ENCODE assay signal across 13 cellular contexts in the genomic region with DNA sequence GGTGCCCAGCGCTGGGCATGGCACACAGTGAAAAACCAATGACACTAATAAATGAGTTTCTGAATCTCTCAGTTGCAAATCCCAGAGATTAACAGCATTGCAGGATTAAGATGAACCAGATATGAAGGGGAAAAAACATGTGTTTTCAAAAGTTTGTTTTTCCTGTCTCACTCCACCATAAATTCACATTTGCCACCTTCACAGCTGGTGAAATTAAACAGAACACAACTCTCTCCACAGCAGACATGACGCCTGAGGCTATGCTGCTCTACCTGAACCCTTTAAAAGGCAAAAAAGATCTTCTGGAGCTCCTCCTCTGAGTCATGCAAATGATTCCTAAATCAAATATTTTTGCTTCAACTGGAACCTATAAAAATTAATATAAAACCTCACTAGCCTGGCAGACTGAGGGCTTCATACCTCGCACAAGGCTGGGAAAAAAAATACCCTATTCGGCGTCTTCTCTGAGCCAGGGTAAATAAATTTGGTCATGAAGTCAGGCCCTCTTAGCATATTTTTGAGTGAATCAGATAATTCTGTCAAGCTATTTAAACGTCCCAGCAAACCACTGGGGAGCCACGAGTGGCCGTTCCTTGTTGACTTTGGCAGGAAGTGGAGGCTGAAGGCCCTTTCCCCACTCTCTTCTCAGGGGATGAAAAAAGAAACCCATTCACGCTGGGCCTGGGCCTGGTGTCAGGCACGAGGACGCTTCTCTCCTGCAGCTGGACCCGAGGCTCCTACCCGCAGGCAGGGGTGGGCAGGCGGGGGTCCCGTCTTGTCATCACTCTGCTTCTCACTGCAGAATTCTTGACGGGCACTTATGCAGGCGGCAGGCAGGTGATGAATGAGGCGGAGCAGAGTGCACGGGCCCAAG. TPM values are rescaled to one million over a fixed set of nuclear protein-coding genes. Genes with fewer than 3 reads are reported as not detected.
DNase-seq lines count a peak whose midpoint lies in the region; ATAC-seq and TF ChIP-seq lines count a peak whose summit lies in the region.
"Had no signal": no experiment of that assay in that cellular context is flagged by ENCODE, and none has a peak within 500 bp of the region (broad histone marks: within the 10 kb centered on the region; RNA-seq: fewer than 3 reads in every experiment).

No MANE protein-coding gene starts in this region.

- POLR2A ChIA-PET in AG04449 (lab: Yijun Ruan, JAX) = interaction anchor here (0.7 to 1.2 kb wide), 2 partner anchors 15 to 174 kb away, joined by 3 to 4 read pairs; no protein-coding TSS in a partner anchor

- no peak for TF ChIP-seq CTCF in AG04449 (IDR thresholded peaks at IDR 0.05; ENCODE audit: insufficient read depth, low read length, missing control alignments)
- TF ChIP-seq CTCF in ascending aorta (IDR thresholded peaks at IDR 0.05) = no peak
- no peak for TF ChIP-seq CTCF in left lung (IDR thresholded peaks at IDR 0.05)
- TF ChIP-seq CTCF in GM10266 (IDR thresholded peaks at IDR 0.05; ENCODE audit: control insufficient read depth, insufficient read depth, low read depth, missing control alignments) = no peak

- peak; percentile 73 for DNase-seq in AG04449 (ENCODE audit: low read depth, low spot score)
- peak; percentile 37 for DNase-seq in NCI-H128 (lab: John Stamatoyannopoulos, UW; ENCODE audit: unreplicated experiment)
- peak in 1 of 2 donors; percentile 84 for DNase-seq in ascending aorta (ENCODE audit: low spot score in 2 of 2)
- DNase-seq in left lung = peak; percentile 46 to 75
- DNase-seq in occipital lobe (lab: John Stamatoyannopoulos, UW) = no peak
- no peak for DNase-seq in AG08395 (ENCODE audit: low spot score)
- DNase-seq in GM10266 (ENCODE audit: extremely low spot score) = no peak
- DNase-seq: activated CD4-positive, alpha-beta T cell treated with anti-CD3 and anti-CD28 coated beads, Interleukin-2, amount 10 ng/mL, durations not matched to agents 7 days and 5 days; central memory CD4-positive, alpha-beta T cell had no signal

- peak overlapping the region; percentile 61 to 65 for H3K27ac ChIP-seq in ascending aorta
- H3K27ac ChIP-seq in left lung = peak overlapping the region in 1 of 2 donors; percentile 8
- H3K27ac ChIP-seq: parathyroid adenoma had no signal

- H3K27me3 ChIP-seq in ascending aorta (no peaks in the 10 kb centered on the region), left lung (peaks cover 0 to 12% of the 10 kb centered on the region in 2 donors)

- H3K4me1 ChIP-seq in ascending aorta = peaks cover 4 to 23% of the 10 kb centered on the region in 2 donors
- no peaks in the 10 kb centered on the region for H3K4me1 ChIP-seq in left lung
- H3K4me1 ChIP-seq: HAP-1, parathyroid adenoma had no signal

- H3K9me3 ChIP-seq in ascending aorta = no peaks in the 10 kb centered on the region
- no peaks in the 10 kb centered on the region for H3K9me3 ChIP-seq in left lung
- H3K9me3 ChIP-seq: HAP-1 had no signal

- intact Hi-C loops in ascending aorta (cut with DNase I) (no loop called here), left lung (cut with DNase I) (no loop called here)

- ATAC-seq in left lung (peak; percentile 78), GM18873 (IDR thresholded peaks at IDR 0.05; ENCODE audit: low FRiP score, unreplicated experiment) (no peak)

- H3K4me3 ChIP-seq in AG04449 (ENCODE audit: low read depth, low read length) (no peak overlapping the region), ascending aorta (no peak overlapping the region), left lung (no peak overlapping the region)
- H3K4me3 ChIP-seq: HAP-1 had no signal

- no peaks in the 10 kb centered on the region for H3K36me3 ChIP-seq in ascending aorta
- no peaks in the 10 kb centered on the region for H3K36me3 ChIP-seq in left lung
- H3K36me3 ChIP-seq: HAP-1 had no signal

- CTCF ChIA-PET in AG04449 (lab: Yijun Ruan, JAX) = interaction anchor here (0.9 kb wide), 1 partner anchor 241 kb away, joined by 3 read pairs; no protein-coding TSS in a partner anchor

RNA-seq across cellular contexts. Expression of gene DMRTB1, which starts 53.0 kb away (rescaled TPM):
- total RNA-seq in ascending aorta (not detected), left lung (not detected), occipital lobe (not detected)
- total RNA-seq: HT-29 had no signal

Comparison
In these comparisons a context has a peak if more than half of its experiments do, and no peak if none do; other contexts are left out.
1. DNase-seq: peak in AG04449 (single experiment), NCI-H128 (single experiment) and left lung (2 of 2); none in occipital lobe (single experiment), AG08395 (single experiment) and GM10266 (single experiment).